In genomic region chr3:12276827-12277226, GRCh38 we compare ENCODE assay signal across 1 cellular context. TPM values are rescaled to one million over a fixed set of nuclear protein-coding genes. Genes with fewer than 3 reads are reported as not detected.
"Had no signal": no experiment of that assay in that cellular context is flagged by ENCODE, and none has a peak within 500 bp of the region (broad histone marks: within the 10 kb centered on the region; RNA-seq: fewer than 3 reads in every experiment).

No MANE protein-coding gene starts in this region.

RNA-seq across cellular contexts. Expression of gene PPARG, which starts 12.0 kb away (rescaled TPM):
- polyA plus RNA-seq: naive thymus-derived CD4-positive, alpha-beta T cell had no signal
